Comparison of ENCODE assay signal across 1 cellular context in the genomic region with DNA sequence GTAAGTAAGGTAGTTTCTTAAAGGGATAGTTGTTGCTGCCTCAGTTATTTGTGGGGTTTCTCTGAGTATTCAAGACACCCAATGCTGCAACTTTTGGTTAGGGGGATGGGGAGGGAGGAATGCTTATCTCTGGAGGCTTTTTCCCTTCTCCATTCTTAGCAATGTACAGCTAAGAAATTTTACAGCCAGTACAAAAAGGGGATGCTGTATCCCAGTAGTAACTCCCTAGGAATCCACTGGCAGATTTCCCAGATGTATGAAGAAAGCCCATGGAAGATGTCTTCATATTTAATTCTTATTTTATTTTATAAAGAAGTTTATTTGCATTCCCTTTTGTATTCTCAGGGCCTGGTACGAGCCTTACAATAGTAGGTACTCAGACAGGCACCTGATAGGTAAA.
TF ChIP-seq lines count a peak whose summit lies in the region.

No MANE protein-coding gene starts in this region.

TF ChIP-seq in GM23338, 12 proteins besides CTCF, POLR2A, EP300 and RAD21 (continued from another document):
- TF ChIP-seq ZNF462 (CRISPR knock-in tag; IDR thresholded peaks at IDR 0.05) (no peak), NANOG (IDR thresholded peaks at IDR 0.05; ENCODE audit: borderline replicate concordance) (no peak), POLR2AphosphoS5 (IDR thresholded peaks at IDR 0.05; ENCODE audit: low read depth) (no peak)
TF ChIP-seq in GM23338: peak in this region for 0.
